2 cellular contexts compared by ENCODE assay signal in the genomic region with DNA sequence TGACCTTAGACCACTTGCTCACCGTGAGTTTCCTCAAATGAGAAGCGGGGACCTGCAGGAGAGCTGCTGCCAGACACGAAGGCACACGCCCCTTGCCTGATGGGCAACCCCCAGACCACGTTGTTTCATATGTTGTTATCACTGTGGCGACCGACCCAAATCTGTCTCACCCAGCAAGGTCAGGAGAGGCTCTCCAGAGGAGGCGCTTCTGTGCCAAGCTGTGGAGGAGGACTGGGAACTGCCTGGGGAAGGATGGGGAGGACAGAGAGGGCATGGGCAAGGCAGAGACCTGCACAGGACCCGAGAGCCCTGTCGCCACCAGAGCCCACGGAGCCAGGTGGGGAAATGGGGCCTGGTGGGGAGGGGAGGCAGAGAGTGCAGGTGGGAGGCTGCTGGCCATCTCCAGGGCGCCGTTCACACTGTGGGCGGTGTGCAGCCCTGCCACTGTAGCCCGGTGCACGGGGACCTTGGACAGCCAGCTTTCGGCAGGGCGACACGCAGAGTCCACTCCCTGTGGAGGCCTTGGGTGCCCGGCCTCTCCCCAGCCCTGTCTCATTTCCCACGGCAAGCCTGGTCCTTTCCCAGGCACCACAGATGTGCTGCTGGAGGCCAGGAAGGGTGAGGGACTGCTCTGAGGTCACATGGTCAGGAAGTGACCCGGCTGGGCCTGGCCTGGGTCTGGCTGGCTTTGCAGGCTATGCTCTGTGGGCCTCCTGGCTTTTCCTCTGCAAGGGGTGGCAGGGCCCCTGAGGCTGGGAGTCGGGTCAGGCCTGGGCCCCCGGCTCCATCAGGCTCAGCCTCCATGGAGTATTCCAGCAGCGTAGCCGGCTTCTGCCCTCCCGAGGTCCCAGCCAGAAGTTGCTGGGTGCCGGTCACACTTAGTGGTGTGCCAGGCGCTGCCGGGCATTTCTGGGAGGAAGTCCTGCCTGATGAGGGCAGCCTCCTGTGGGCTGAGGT.
TF ChIP-seq lines count a peak whose summit lies in the region.

No MANE protein-coding gene starts in this region.

TF ChIP-seq in SK-N-SH, 30 proteins besides CTCF, POLR2A, EP300 and RAD21 (continued from another document):
- TF ChIP-seq, protein P1, sequence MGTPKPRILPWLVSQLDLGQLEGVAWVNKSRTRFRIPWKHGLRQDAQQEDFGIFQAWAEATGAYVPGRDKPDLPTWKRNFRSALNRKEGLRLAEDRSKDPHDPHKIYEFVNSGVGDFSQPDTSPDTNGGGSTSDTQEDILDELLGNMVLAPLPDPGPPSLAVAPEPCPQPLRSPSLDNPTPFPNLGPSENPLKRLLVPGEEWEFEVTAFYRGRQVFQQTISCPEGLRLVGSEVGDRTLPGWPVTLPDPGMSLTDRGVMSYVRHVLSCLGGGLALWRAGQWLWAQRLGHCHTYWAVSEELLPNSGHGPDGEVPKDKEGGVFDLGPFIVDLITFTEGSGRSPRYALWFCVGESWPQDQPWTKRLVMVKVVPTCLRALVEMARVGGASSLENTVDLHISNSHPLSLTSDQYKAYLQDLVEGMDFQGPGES (IDR thresholded peaks at IDR 0.05; ENCODE audit: low read depth, low read length) = no peak
- TF ChIP-seq TEAD4 (IDR thresholded peaks at IDR 0.05; ENCODE audit: borderline replicate concordance, insufficient read depth) = no peak
- no peak for TF ChIP-seq CHD2 (IDR thresholded peaks at IDR 0.05; ENCODE audit: low read length, partially characterized antibody)
- TF ChIP-seq FOXM1 (IDR thresholded peaks at IDR 0.05; ENCODE audit: low read depth) = no peak
- no peak for TF ChIP-seq MAX (IDR thresholded peaks at IDR 0.05; ENCODE audit: low read depth)
- no peak for TF ChIP-seq NRF1 (IDR thresholded peaks at IDR 0.05; ENCODE audit: low read depth, low read length)

TF ChIP-seq in SK-N-SH treated with all-trans-retinoic acid at 6 μM for 48 hours, 23 proteins besides CTCF, POLR2A, EP300 and RAD21 (continued from another document):
- TF ChIP-seq ESRRG (CRISPR knock-in tag; IDR thresholded peaks at IDR 0.05) = no peak
- TF ChIP-seq GLIS3 (CRISPR knock-in tag; IDR thresholded peaks at IDR 0.05) = no peak
- no peak for TF ChIP-seq PATZ1 (CRISPR knock-in tag; IDR thresholded peaks at IDR 0.05; ENCODE audit: borderline replicate concordance)
- TF ChIP-seq, protein P2, sequence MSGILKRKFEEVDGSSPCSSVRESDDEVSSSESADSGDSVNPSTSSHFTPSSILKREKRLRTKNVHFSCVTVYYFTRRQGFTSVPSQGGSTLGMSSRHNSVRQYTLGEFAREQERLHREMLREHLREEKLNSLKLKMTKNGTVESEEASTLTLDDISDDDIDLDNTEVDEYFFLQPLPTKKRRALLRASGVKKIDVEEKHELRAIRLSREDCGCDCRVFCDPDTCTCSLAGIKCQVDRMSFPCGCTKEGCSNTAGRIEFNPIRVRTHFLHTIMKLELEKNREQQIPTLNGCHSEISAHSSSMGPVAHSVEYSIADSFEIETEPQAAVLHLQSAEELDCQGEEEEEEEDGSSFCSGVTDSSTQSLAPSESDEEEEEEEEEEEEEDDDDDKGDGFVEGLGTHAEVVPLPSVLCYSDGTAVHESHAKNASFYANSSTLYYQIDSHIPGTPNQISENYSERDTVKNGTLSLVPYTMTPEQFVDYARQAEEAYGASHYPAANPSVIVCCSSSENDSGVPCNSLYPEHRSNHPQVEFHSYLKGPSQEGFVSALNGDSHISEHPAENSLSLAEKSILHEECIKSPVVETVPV (CRISPR knock-in tag; IDR thresholded peaks at IDR 0.05) = no peak
- TF ChIP-seq, protein P3, sequence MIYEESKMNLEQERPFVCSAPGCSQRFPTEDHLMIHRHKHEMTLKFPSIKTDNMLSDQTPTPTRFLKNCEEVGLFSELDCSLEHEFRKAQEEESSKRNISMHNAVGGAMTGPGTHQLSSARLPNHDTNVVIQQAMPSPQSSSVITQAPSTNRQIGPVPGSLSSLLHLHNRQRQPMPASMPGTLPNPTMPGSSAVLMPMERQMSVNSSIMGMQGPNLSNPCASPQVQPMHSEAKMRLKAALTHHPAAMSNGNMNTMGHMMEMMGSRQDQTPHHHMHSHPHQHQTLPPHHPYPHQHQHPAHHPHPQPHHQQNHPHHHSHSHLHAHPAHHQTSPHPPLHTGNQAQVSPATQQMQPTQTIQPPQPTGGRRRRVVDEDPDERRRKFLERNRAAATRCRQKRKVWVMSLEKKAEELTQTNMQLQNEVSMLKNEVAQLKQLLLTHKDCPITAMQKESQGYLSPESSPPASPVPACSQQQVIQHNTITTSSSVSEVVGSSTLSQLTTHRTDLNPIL (CRISPR knock-in tag; IDR thresholded peaks at IDR 0.05; ENCODE audit: low read depth) = no peak
- TF ChIP-seq ZNF8 (CRISPR knock-in tag; IDR thresholded peaks at IDR 0.05) = no peak
- no peak for TF ChIP-seq ZFP30 (CRISPR knock-in tag; IDR thresholded peaks at IDR 0.05)
